32 cellular contexts compared by ENCODE assay signal in genomic region chr20:7003598-7003997, GRCh38.
A peak's percentile ranks its signal among the peaks of the same experiment; 100 is the strongest.
DNase-seq lines count a peak whose midpoint lies in the region; ATAC-seq, FAIRE-seq and TF ChIP-seq lines count a peak whose summit lies in the region.
"Had no signal": no experiment of that assay in that cellular context is flagged by ENCODE, and none has a peak within 500 bp of the region (broad histone marks: within the 10 kb centered on the region; RNA-seq: fewer than 3 reads in every experiment).

No MANE protein-coding gene starts in this region.

- TF ChIP-seq CTCF in choroid plexus epithelial cell (conservative IDR thresholded peaks at IDR 0.05; ENCODE audit: low read depth, low read length) (no peak), keratinocyte (optimal IDR thresholded peaks at IDR 0.05 in 1 of 3, IDR thresholded peaks at IDR 0.05 in 1 of 3, conservative IDR thresholded peaks at IDR 0.05 in 1 of 3; ENCODE audit: extremely low read depth in 1 of 3, insufficient read depth in 2 of 3, low read length in 3 of 3) (no peak)

- no peaks in the 10 kb centered on the region for H3K27me3 ChIP-seq in keratinocyte (ENCODE audit: control insufficient read depth, extremely low read depth, insufficient read depth, low read length)
- H3K27me3 ChIP-seq: left lung, Peyer's patch, right lobe of liver, SJSA1, spleen had no signal

- peak overlapping the region; percentile 22 for H3K4me2 ChIP-seq in keratinocyte (ENCODE audit: control insufficient read depth, extremely low read depth, insufficient read depth, low read depth, low read length)

- no peaks in the 10 kb centered on the region for H4K20me1 ChIP-seq in keratinocyte (ENCODE audit: control insufficient read depth, extremely low read depth, insufficient read depth, low read length)

- no peaks in the 10 kb centered on the region for H3K79me2 ChIP-seq in keratinocyte (ENCODE audit: control insufficient read depth, insufficient read depth, low read length)

- no peaks in the 10 kb centered on the region for H3K9me1 ChIP-seq in keratinocyte (ENCODE audit: control insufficient read depth, extremely low read depth, insufficient read depth, low read length)

- H2AFZ ChIP-seq in keratinocyte (ENCODE audit: control insufficient read depth, low read length): peak overlapping the region; percentile 71

- H3K27ac ChIP-seq in keratinocyte (ENCODE audit: control insufficient read depth, insufficient read depth, low read length): peak overlapping the region; percentile 10
- H3K27ac ChIP-seq: 22Rv1, left lung, Peyer's patch, right lobe of liver, SJSA1, spleen, thoracic aorta had no signal

- H3K9ac ChIP-seq in keratinocyte (ENCODE audit: control insufficient read depth, extremely low read depth, insufficient read depth, low read length): no peak overlapping the region

- FAIRE-seq in RCC 7860 (lab: Jason Lieb, UNC): no peak
- peak; percentile 82 for FAIRE-seq in keratinocyte (lab: Jason Lieb, UNC)
- FAIRE-seq: endometrium, K562, urothelium cell line had no signal

- dilution Hi-C loops in keratinocyte (cut with MboI; ENCODE audit: extremely low pct_ligation_motif_present, low sequenced_read_pairs): no loop called here

- ATAC-seq in GM21737 (IDR thresholded peaks at IDR 0.05; ENCODE audit: unreplicated experiment): no peak
- ATAC-seq: activated T-cell treated with anti-CD3 and anti-CD28 coated beads, Interleukin-2, amount 50 U/mL, for 72 hours; K562; left lung; right lobe of liver; stimulated activated naive CD8-positive, alpha-beta T cell treated with anti-CD3 and anti-CD28 coated beads, Interleukin-15, amount 100 ng/mL, for 72 hours had no signal

- H3K4me3 ChIP-seq in choroid plexus epithelial cell (ENCODE audit: low read depth, low read length) (no peak overlapping the region), keratinocyte (ENCODE audit: control insufficient read depth in 2 of 3, extremely low read depth in 1 of 3, insufficient read depth in 2 of 3, low read depth in 1 of 3, low read length in 3 of 3) (no peak overlapping the region)
- H3K4me3 ChIP-seq: K562, left lung, Peyer's patch, right lobe of liver, SJSA1, spleen, thoracic aorta had no signal

- peak; percentile 34 for DNase-seq in DMS53 (lab: John Stamatoyannopoulos, UW)
- no peak for DNase-seq in DMS53 treated with DMSO at 0.1 percent for 48 hours (lab: John Stamatoyannopoulos, UW; ENCODE audit: unreplicated experiment)
- peak; percentile 60 for DNase-seq in RCC 7860 (ENCODE audit: low spot score)
- peak; percentile 76 for DNase-seq in choroid plexus epithelial cell (ENCODE audit: low read depth)
- peak; percentile 21 for DNase-seq in keratinocyte (ENCODE audit: low read depth, low spot score)
- no peak for DNase-seq in SHP77 treated with DMSO at 0.1 percent for 48 hours (lab: John Stamatoyannopoulos, UW)
- no peak for DNase-seq in NCI-H774 (lab: John Stamatoyannopoulos, UW)
- DNase-seq: activated CD4-positive, alpha-beta memory T cell treated with anti-CD3 and anti-CD28 coated beads for 36 hours; activated CD4-positive, alpha-beta T cell treated with anti-CD3 and anti-CD28 coated beads for 1 hour; activated T-cell treated with anti-CD3 and anti-CD28 coated beads, Interleukin-2, amount 50 U/mL, for 72 hours; C1 segment of cervical spinal cord; COR-L47; dermis blood vessel endothelial cell; DMS79; GDM1; GOT3; left lung; mesendoderm; NCI-H2081; NCI-H2227 treated with DMSO at 0.1 percent for 48 hours; Peyer's patch; right lobe of liver; spleen; stimulated activated CD8-positive, alpha-beta memory T cell treated with anti-CD3 and anti-CD28 coated beads, Interleukin-4, amount 100 ng/mL, for 48 hours; stimulated activated naive CD8-positive, alpha-beta T cell treated with anti-CD3 and anti-CD28 coated beads, Interleukin-15, amount 100 ng/mL, for 72 hours had no signal

- H3K36me3 ChIP-seq in keratinocyte (ENCODE audit: control insufficient read depth in 2 of 2, extremely low read depth in 1 of 2, insufficient read depth in 2 of 2, low read length in 2 of 2): no peaks in the 10 kb centered on the region
- H3K36me3 ChIP-seq: left lung, Peyer's patch, right lobe of liver, SJSA1, spleen, thoracic aorta had no signal

- no peaks in the 10 kb centered on the region for H3K9me3 ChIP-seq in keratinocyte (ENCODE audit: control insufficient read depth, low read depth, low read length)
- H3K9me3 ChIP-seq: right lobe of liver, SJSA1 had no signal

- H3K4me1 ChIP-seq in keratinocyte (ENCODE audit: control insufficient read depth, extremely low read depth, insufficient read depth, low read length): peaks cover 5% of the 10 kb centered on the region
- H3K4me1 ChIP-seq: left lung, Peyer's patch, right lobe of liver, SJSA1, spleen had no signal

Comparison
In these comparisons a context has a peak if more than half of its experiments do, and no peak if none do; other contexts are left out.
1. DNase-seq: peak in DMS53 (single experiment), RCC 7860 (single experiment), choroid plexus epithelial cell (single experiment) and keratinocyte (single experiment); none in DMS53 treated with DMSO at 0.1 percent for 48 hours (single experiment), SHP77 treated with DMSO at 0.1 percent for 48 hours (single experiment) and NCI-H774 (single experiment).